In the genomic region with DNA sequence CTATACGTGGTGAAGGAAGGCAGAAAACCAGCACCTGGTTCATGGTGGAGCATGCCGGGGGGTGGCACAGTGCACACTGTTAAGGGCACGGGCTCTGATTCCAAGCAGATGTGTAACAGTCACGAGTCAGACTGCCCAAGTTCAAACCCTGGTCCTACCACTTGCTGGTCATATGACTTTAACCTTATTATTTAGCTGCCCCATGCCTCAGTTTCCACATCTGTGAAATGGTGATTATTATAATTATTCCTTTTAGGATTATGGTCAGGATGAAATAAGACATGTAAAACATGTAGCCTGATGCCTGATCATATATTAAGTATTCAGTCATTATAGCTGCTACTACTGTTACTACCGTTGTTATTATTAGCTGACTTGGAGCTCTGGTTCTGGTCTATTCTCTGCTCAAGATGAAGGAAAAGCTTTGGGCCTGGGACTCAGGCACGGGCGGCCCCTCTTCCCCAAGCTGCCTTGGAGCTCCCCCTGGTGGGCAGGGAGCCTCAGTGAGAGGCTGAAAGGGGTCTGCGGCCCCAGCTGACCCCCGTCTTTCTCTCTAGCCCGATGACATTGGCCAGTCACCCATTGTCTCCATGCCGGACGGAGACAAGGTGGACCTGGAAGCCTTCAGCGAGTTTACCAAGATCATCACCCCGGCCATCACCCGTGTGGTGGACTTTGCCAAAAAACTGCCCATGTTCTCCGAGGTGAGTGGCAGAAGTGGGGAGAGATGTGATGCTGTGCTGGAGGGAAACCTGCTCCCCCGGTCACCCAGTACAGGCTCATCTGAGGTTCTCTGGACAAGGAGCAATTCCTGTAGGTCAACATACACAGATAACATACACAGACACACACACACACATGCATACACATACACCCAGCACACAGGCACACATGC, we compare ENCODE assay signal across 1 cellular context.
TF ChIP-seq lines count a peak whose summit lies in the region.

No MANE protein-coding gene starts in this region.

TF ChIP-seq in HepG2, 621 proteins besides CTCF, POLR2A, EP300 and RAD21 (continued from another document and continues in another):
- 0 out of 2 replicates have a peak, but pooled peaks have one; percentile 20 for TF ChIP-seq FOXA3 (CRISPR knock-in tag; IDR thresholded peaks at IDR 0.05)
- TF ChIP-seq ZNF772 (CRISPR knock-in tag; IDR thresholded peaks at IDR 0.05): no peak
- TF ChIP-seq ZBTB7A (CRISPR knock-in tag; IDR thresholded peaks at IDR 0.05): peak; percentile 93
- TF ChIP-seq, protein P1, sequence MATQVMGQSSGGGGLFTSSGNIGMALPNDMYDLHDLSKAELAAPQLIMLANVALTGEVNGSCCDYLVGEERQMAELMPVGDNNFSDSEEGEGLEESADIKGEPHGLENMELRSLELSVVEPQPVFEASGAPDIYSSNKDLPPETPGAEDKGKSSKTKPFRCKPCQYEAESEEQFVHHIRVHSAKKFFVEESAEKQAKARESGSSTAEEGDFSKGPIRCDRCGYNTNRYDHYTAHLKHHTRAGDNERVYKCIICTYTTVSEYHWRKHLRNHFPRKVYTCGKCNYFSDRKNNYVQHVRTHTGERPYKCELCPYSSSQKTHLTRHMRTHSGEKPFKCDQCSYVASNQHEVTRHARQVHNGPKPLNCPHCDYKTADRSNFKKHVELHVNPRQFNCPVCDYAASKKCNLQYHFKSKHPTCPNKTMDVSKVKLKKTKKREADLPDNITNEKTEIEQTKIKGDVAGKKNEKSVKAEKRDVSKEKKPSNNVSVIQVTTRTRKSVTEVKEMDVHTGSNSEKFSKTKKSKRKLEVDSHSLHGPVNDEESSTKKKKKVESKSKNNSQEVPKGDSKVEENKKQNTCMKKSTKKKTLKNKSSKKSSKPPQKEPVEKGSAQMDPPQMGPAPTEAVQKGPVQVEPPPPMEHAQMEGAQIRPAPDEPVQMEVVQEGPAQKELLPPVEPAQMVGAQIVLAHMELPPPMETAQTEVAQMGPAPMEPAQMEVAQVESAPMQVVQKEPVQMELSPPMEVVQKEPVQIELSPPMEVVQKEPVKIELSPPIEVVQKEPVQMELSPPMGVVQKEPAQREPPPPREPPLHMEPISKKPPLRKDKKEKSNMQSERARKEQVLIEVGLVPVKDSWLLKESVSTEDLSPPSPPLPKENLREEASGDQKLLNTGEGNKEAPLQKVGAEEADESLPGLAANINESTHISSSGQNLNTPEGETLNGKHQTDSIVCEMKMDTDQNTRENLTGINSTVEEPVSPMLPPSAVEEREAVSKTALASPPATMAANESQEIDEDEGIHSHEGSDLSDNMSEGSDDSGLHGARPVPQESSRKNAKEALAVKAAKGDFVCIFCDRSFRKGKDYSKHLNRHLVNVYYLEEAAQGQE (IDR thresholded peaks at IDR 0.05; ENCODE audit: borderline replicate concordance in 1 of 2, low read depth in 1 of 2, low read length in 2 of 2): no peak
- TF ChIP-seq ZNF713 (CRISPR knock-in tag; IDR thresholded peaks at IDR 0.05): no peak
- TF ChIP-seq, protein P2, sequence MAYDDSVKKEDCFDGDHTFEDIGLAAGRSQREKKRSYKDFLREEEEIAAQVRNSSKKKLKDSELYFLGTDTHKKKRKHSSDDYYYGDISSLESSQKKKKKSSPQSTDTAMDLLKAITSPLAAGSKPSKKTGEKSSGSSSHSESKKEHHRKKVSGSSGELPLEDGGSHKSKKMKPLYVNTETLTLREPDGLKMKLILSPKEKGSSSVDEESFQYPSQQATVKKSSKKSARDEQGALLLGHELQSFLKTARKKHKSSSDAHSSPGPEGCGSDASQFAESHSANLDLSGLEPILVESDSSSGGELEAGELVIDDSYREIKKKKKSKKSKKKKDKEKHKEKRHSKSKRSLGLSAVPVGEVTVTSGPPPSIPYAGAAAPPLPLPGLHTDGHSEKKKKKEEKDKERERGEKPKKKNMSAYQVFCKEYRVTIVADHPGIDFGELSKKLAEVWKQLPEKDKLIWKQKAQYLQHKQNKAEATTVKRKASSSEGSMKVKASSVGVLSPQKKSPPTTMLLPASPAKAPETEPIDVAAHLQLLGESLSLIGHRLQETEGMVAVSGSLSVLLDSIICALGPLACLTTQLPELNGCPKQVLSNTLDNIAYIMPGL (CRISPR knock-in tag; IDR thresholded peaks at IDR 0.05; ENCODE audit: borderline replicate concordance in 1 of 2, low read depth in 1 of 2): peak in 1 of 2 experiments; percentile 67; a peak in 1 of 4 replicates
- TF ChIP-seq GLI4 (CRISPR knock-in tag; IDR thresholded peaks at IDR 0.05; ENCODE audit: borderline replicate concordance): no peak
- no peak for TF ChIP-seq TBX3 (IDR thresholded peaks at IDR 0.05; ENCODE audit: borderline replicate concordance)
- 0 out of 2 replicates have a peak, but pooled peaks have one; percentile 21 for TF ChIP-seq BCL6 (CRISPR knock-in tag; IDR thresholded peaks at IDR 0.05)
- TF ChIP-seq NR2C2 (CRISPR knock-in tag; IDR thresholded peaks at IDR 0.05; ENCODE audit: borderline replicate concordance): no peak
- TF ChIP-seq, protein P3, sequence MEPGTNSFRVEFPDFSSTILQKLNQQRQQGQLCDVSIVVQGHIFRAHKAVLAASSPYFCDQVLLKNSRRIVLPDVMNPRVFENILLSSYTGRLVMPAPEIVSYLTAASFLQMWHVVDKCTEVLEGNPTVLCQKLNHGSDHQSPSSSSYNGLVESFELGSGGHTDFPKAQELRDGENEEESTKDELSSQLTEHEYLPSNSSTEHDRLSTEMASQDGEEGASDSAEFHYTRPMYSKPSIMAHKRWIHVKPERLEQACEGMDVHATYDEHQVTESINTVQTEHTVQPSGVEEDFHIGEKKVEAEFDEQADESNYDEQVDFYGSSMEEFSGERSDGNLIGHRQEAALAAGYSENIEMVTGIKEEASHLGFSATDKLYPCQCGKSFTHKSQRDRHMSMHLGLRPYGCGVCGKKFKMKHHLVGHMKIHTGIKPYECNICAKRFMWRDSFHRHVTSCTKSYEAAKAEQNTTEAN (CRISPR knock-in tag; conservative IDR thresholded peaks at IDR 0.05): no peak
- TF ChIP-seq, protein P4, sequence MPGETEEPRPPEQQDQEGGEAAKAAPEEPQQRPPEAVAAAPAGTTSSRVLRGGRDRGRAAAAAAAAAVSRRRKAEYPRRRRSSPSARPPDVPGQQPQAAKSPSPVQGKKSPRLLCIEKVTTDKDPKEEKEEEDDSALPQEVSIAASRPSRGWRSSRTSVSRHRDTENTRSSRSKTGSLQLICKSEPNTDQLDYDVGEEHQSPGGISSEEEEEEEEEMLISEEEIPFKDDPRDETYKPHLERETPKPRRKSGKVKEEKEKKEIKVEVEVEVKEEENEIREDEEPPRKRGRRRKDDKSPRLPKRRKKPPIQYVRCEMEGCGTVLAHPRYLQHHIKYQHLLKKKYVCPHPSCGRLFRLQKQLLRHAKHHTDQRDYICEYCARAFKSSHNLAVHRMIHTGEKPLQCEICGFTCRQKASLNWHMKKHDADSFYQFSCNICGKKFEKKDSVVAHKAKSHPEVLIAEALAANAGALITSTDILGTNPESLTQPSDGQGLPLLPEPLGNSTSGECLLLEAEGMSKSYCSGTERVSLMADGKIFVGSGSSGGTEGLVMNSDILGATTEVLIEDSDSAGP (CRISPR knock-in tag; IDR thresholded peaks at IDR 0.05; ENCODE audit: borderline replicate concordance): peak; percentile 48; the same call in 1 of the 2 replicates
- TF ChIP-seq ZNF629 (CRISPR knock-in tag; conservative IDR thresholded peaks at IDR 0.05): peak; percentile 52
- no peak for TF ChIP-seq ISL2 (CRISPR knock-in tag; IDR thresholded peaks at IDR 0.05)
- TF ChIP-seq ZNF564 (CRISPR knock-in tag; IDR thresholded peaks at IDR 0.05): no peak
- 0 out of 2 replicates have a peak, but pooled peaks have one; percentile 30 for TF ChIP-seq IRF2 (CRISPR knock-in tag; IDR thresholded peaks at IDR 0.05)
- TF ChIP-seq, protein P5, sequence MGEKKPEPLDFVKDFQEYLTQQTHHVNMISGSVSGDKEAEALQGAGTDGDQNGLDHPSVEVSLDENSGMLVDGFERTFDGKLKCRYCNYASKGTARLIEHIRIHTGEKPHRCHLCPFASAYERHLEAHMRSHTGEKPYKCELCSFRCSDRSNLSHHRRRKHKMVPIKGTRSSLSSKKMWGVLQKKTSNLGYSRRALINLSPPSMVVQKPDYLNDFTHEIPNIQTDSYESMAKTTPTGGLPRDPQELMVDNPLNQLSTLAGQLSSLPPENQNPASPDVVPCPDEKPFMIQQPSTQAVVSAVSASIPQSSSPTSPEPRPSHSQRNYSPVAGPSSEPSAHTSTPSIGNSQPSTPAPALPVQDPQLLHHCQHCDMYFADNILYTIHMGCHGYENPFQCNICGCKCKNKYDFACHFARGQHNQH (CRISPR knock-in tag; IDR thresholded peaks at IDR 0.05): 0 out of 2 replicates have a peak, but pooled peaks have one; percentile 39
- TF ChIP-seq, protein P6, sequence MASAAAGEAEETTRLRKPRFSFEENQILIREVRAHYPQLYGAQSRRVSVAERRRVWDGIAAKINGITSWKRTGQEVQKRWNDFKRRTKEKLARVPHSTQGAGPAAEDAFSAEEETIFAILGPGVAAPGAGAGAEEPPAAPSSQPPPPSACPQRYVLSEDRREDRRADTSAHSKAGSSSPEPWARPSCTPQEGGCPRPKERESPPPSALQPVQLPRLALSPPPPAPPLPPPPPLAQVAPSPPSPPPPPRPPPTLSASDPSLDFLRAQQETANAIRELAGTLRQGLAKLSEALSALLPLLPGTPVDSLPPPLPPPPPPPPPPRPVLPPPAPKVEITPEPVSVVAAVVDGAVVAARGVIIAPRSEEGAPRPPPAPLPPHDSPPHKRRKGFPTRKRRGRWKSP (CRISPR knock-in tag; IDR thresholded peaks at IDR 0.05): no peak
- TF ChIP-seq, protein P7, sequence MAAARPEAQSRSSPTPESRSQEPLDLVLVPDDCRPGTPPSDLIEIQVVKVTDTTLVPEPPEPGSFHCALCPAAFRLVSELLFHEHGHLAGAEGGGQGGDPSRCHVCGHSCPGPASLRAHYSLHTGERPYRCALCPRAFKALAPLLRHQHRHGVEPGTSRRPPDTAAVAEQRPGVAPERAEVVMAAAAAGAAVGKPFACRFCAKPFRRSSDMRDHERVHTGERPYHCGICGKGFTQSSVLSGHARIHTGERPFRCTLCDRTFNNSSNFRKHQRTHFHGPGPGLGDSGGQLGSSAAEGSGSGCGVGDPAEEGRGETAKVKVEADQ (CRISPR knock-in tag; IDR thresholded peaks at IDR 0.05; ENCODE audit: borderline replicate concordance): no peak
- TF ChIP-seq NFKBIZ (CRISPR knock-in tag; IDR thresholded peaks at IDR 0.05): no peak
- no peak for TF ChIP-seq MBD4 (IDR thresholded peaks at IDR 0.05; ENCODE audit: borderline replicate concordance, low read length)
- TF ChIP-seq SKI (IDR thresholded peaks at IDR 0.05; ENCODE audit: partially characterized antibody): no peak
- TF ChIP-seq TAF15 (IDR thresholded peaks at IDR 0.05; ENCODE audit: low read depth, low read length, poor library complexity, severe bottlenecking): no peak
- no peak for TF ChIP-seq STAT5B (CRISPR knock-in tag; IDR thresholded peaks at IDR 0.05)
- 0 out of 2 replicates have a peak, but pooled peaks have one; percentile 16 for TF ChIP-seq ZNF331 (CRISPR knock-in tag; IDR thresholded peaks at IDR 0.05)
- 0 out of 4 replicates have a peak, but pooled peaks of 1 of the 2 experiments have one; percentile 7 for TF ChIP-seq NR2F1 (CRISPR knock-in tag; IDR thresholded peaks at IDR 0.05)
- TF ChIP-seq PHF20 (CRISPR knock-in tag; IDR thresholded peaks at IDR 0.05): no peak
- no peak for TF ChIP-seq NFKB2 (CRISPR knock-in tag; IDR thresholded peaks at IDR 0.05; ENCODE audit: borderline replicate concordance)
- peak; percentile 92 for TF ChIP-seq STAG1 (CRISPR knock-in tag; IDR thresholded peaks at IDR 0.05)
- TF ChIP-seq, protein P8, sequence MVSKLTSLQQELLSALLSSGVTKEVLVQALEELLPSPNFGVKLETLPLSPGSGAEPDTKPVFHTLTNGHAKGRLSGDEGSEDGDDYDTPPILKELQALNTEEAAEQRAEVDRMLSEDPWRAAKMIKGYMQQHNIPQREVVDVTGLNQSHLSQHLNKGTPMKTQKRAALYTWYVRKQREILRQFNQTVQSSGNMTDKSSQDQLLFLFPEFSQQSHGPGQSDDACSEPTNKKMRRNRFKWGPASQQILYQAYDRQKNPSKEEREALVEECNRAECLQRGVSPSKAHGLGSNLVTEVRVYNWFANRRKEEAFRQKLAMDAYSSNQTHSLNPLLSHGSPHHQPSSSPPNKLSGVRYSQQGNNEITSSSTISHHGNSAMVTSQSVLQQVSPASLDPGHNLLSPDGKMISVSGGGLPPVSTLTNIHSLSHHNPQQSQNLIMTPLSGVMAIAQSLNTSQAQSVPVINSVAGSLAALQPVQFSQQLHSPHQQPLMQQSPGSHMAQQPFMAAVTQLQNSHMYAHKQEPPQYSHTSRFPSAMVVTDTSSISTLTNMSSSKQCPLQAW (CRISPR knock-in tag; IDR thresholded peaks at IDR 0.05): 0 out of 2 replicates have a peak, but pooled peaks have one; percentile 22
- TF ChIP-seq RFXANK (CRISPR knock-in tag; IDR thresholded peaks at IDR 0.05): no peak
- TF ChIP-seq SALL1 (CRISPR knock-in tag; IDR thresholded peaks at IDR 0.05): peak; percentile 49; the same call in 1 of the 2 replicates
- TF ChIP-seq, protein P9, sequence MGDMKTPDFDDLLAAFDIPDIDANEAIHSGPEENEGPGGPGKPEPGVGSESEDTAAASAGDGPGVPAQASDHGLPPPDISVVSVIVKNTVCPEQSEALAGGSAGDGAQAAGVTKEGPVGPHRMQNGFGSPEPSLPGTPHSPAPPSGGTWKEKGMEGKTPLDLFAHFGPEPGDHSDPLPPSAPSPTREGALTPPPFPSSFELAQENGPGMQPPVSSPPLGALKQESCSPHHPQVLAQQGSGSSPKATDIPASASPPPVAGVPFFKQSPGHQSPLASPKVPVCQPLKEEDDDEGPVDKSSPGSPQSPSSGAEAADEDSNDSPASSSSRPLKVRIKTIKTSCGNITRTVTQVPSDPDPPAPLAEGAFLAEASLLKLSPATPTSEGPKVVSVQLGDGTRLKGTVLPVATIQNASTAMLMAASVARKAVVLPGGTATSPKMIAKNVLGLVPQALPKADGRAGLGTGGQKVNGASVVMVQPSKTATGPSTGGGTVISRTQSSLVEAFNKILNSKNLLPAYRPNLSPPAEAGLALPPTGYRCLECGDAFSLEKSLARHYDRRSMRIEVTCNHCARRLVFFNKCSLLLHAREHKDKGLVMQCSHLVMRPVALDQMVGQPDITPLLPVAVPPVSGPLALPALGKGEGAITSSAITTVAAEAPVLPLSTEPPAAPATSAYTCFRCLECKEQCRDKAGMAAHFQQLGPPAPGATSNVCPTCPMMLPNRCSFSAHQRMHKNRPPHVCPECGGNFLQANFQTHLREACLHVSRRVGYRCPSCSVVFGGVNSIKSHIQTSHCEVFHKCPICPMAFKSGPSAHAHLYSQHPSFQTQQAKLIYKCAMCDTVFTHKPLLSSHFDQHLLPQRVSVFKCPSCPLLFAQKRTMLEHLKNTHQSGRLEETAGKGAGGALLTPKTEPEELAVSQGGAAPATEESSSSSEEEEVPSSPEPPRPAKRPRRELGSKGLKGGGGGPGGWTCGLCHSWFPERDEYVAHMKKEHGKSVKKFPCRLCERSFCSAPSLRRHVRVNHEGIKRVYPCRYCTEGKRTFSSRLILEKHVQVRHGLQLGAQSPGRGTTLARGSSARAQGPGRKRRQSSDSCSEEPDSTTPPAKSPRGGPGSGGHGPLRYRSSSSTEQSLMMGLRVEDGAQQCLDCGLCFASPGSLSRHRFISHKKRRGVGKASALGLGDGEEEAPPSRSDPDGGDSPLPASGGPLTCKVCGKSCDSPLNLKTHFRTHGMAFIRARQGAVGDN (CRISPR knock-in tag; IDR thresholded peaks at IDR 0.05): peak; percentile 54; the same call in 1 of the 2 replicates
- TF ChIP-seq SMC3 (IDR thresholded peaks at IDR 0.05; ENCODE audit: low read length): peak; percentile 59
- TF ChIP-seq EZH2 (conservative IDR thresholded peaks at IDR 0.05; ENCODE audit: low read depth, low read length): no peak
